8 cellular contexts compared by ENCODE assay signal in genomic region chr11:108853864-108854263, GRCh38.
DNase-seq lines count a peak whose midpoint lies in the region; ATAC-seq and TF ChIP-seq lines count a peak whose summit lies in the region.

No MANE protein-coding gene starts in this region.

- no peak for TF ChIP-seq CTCF in transverse colon (IDR thresholded peaks at IDR 0.05)

- H3K27ac Mint-ChIP-seq in T-helper 17 cell, result peak overlapping the region; percentile 91

- H3K36me3 Mint-ChIP-seq in T-helper 17 cell (ENCODE audit: low read depth), result peaks cover 7% of the 10 kb centered on the region

- intact Hi-C loops in right cardiac atrium (cut with DNase I) (no loop called here), transverse colon (cut with DNase I; ENCODE audit: low total_unique reads) (no loop called here)

- no peaks in the 10 kb centered on the region for H3K27me3 Mint-ChIP-seq in T-helper 17 cell

- H3K4me1 ChIP-seq in right cardiac atrium (ENCODE audit: control insufficient read depth, insufficient read depth, low read length) (no peaks in the 10 kb centered on the region), transverse colon (peaks cover 6 to 13% (median 9%) of the 10 kb centered on the region in 4 donors)

- peak overlapping the region; percentile 85 for H3K4me3 Mint-ChIP-seq in T-helper 17 cell

- peaks cover 18% of the 10 kb centered on the region for H3K4me1 Mint-ChIP-seq in T-helper 17 cell

- H3K4me3 ChIP-seq in right cardiac atrium (ENCODE audit: low read length), result no peak overlapping the region
- peak overlapping the region in 1 of 4 donors; percentile 14 for H3K4me3 ChIP-seq in transverse colon

- ATAC-seq in GM18867 (IDR thresholded peaks at IDR 0.05; ENCODE audit: unreplicated experiment) (peak; percentile 57), HG02759 (IDR thresholded peaks at IDR 0.05; ENCODE audit: unreplicated experiment) (peak; percentile 58), T-helper 17 cell (peak; percentile 41), right cardiac atrium (peak; percentile 34 to 60)

- WGBS in right cardiac atrium, result 21% methylated on average over 1 of the region's 1 CpG
- WGBS in transverse colon (ENCODE audit: low coverage in 1 of 2), 2 donors, result 22 to 39% methylated on average over 1 of the region's 1 CpG

- DNase-seq in T-helper 17 cell (no peak), right cardiac atrium (peak in 1 of 3 donors; percentile 66), transverse colon (no peak), A172 (ENCODE audit: low spot score) (no peak), putamen (ENCODE audit: low spot score) (no peak), NCI-H1694 (lab: John Stamatoyannopoulos, UW) (no peak)

- TF ChIP-seq EP300 in transverse colon (IDR thresholded peaks at IDR 0.05; ENCODE audit: low read depth), result no peak

- no peak for TF ChIP-seq POLR2A in transverse colon (IDR thresholded peaks at IDR 0.05)

- H3K9me3 ChIP-seq in T-helper 17 cell (ENCODE audit: control insufficient read depth, low read length, poor library complexity, severe bottlenecking) (no peaks in the 10 kb centered on the region), right cardiac atrium (ENCODE audit: control insufficient read depth, low read length) (no peaks in the 10 kb centered on the region), transverse colon (no peaks in the 10 kb centered on the region)

- H3K27me3 ChIP-seq in right cardiac atrium (ENCODE audit: control insufficient read depth, insufficient read depth) (no peaks in the 10 kb centered on the region), transverse colon (no peaks in the 10 kb centered on the region)

- no peaks in the 10 kb centered on the region for H3K36me3 ChIP-seq in transverse colon

- H3K27ac ChIP-seq in right cardiac atrium (ENCODE audit: low read length), result peak overlapping the region; percentile 77
- H3K27ac ChIP-seq in transverse colon, result peak overlapping the region; percentile 7 to 33 (median 24)

- in situ Hi-C loops in transverse colon (cut with MboI; ENCODE audit: low pct_ligation_motif_present in 1 of 4, low pct_unique_long_range_greater_than_20kb in 1 of 4, low sequenced_read_pairs in 3 of 4), result no loop called here
